In genomic region chr11:1547467-1548098, GRCh38 we compare ENCODE assay signal across 10 cellular contexts.
DNase-seq lines count a peak whose midpoint lies in the region; ATAC-seq lines count a peak whose summit lies in the region.
"Had no signal": no experiment of that assay in that cellular context is flagged by ENCODE, and none has a peak within 500 bp of the region (broad histone marks: within the 10 kb centered on the region; RNA-seq: fewer than 3 reads in every experiment).

No MANE protein-coding gene starts in this region.

- H3K9ac ChIP-seq in HUES6 (ENCODE audit: low read length), result no peak overlapping the region
- H3K9ac ChIP-seq in iPS-20b (ENCODE audit: low read depth, low read length), result no peak overlapping the region

- H3K27ac Mint-ChIP-seq in activated naive CD8-positive, alpha-beta T cell treated with anti-CD3 and anti-CD28 coated beads, Interleukin-2, amount 50 U/mL, for 24 hours, result no peak overlapping the region
- H3K27ac Mint-ChIP-seq in stimulated activated effector memory CD8-positive, alpha-beta T cell treated with anti-CD3 and anti-CD28 coated beads, Interleukin-12 subunit alpha, Interleukin-12 subunit beta, amount 100 ng/mL, for 72 hours, result peak overlapping the region; percentile 60

- H3K27ac ChIP-seq in HUES6 (ENCODE audit: low read depth, low read length) (no peak overlapping the region), iPS-20b (ENCODE audit: low read length) (no peak overlapping the region)
- H3K27ac ChIP-seq: prostate gland had no signal

- H3K9me3 ChIP-seq in HUES6 (ENCODE audit: control insufficient read depth, insufficient read depth, low read depth, low read length), result no peaks in the 10 kb centered on the region
- H3K9me3 ChIP-seq in iPS-20b (ENCODE audit: insufficient read depth, low read depth, low read length), result no peaks in the 10 kb centered on the region
- H3K9me3 ChIP-seq: prostate gland had no signal

- H3K4me3 ChIP-seq in HUES6 (ENCODE audit: low read depth, low read length) (peak overlapping the region; percentile 60), iPS-20b (ENCODE audit: low read length) (peak overlapping the region; percentile 54; the same call in 1 of the 2 replicates)

- H3K36me3 ChIP-seq in HUES6 (ENCODE audit: control insufficient read depth, insufficient read depth, low read length) (no peaks in the 10 kb centered on the region), iPS-20b (ENCODE audit: insufficient read depth, low read depth, low read length) (no peaks in the 10 kb centered on the region)
- H3K36me3 ChIP-seq: prostate gland had no signal

- H3K36me3 Mint-ChIP-seq in activated naive CD8-positive, alpha-beta T cell treated with anti-CD3 and anti-CD28 coated beads, Interleukin-2, amount 50 U/mL, for 24 hours (ENCODE audit: low read depth), result no peaks in the 10 kb centered on the region
- H3K36me3 Mint-ChIP-seq in stimulated activated effector memory CD8-positive, alpha-beta T cell treated with anti-CD3 and anti-CD28 coated beads, Interleukin-12 subunit alpha, Interleukin-12 subunit beta, amount 100 ng/mL, for 72 hours, result no peaks in the 10 kb centered on the region

- H3K9me3 Mint-ChIP-seq in activated naive CD8-positive, alpha-beta T cell treated with anti-CD3 and anti-CD28 coated beads, Interleukin-2, amount 50 U/mL, for 24 hours, result no peaks in the 10 kb centered on the region
- H3K9me3 Mint-ChIP-seq in stimulated activated effector memory CD8-positive, alpha-beta T cell treated with anti-CD3 and anti-CD28 coated beads, Interleukin-12 subunit alpha, Interleukin-12 subunit beta, amount 100 ng/mL, for 72 hours, result no peaks in the 10 kb centered on the region

- peaks cover 1% of the 10 kb centered on the region for H3K4me1 Mint-ChIP-seq in activated naive CD8-positive, alpha-beta T cell treated with anti-CD3 and anti-CD28 coated beads, Interleukin-2, amount 50 U/mL, for 24 hours
- H3K4me1 Mint-ChIP-seq in stimulated activated effector memory CD8-positive, alpha-beta T cell treated with anti-CD3 and anti-CD28 coated beads, Interleukin-12 subunit alpha, Interleukin-12 subunit beta, amount 100 ng/mL, for 72 hours, result no peaks in the 10 kb centered on the region

- ATAC-seq in activated naive CD8-positive, alpha-beta T cell treated with anti-CD3 and anti-CD28 coated beads, Interleukin-2, amount 50 U/mL, for 24 hours, result peak; percentile 34
- peak; percentile 9 for ATAC-seq in stimulated activated effector memory CD8-positive, alpha-beta T cell treated with anti-CD3 and anti-CD28 coated beads, Interleukin-12 subunit alpha, Interleukin-12 subunit beta, amount 100 ng/mL, for 72 hours
- ATAC-seq in HG02981 (IDR thresholded peaks at IDR 0.05; ENCODE audit: unreplicated experiment), result no peak

- no peak for DNase-seq in activated naive CD8-positive, alpha-beta T cell treated with anti-CD3 and anti-CD28 coated beads, Interleukin-2, amount 50 U/mL, for 24 hours
- DNase-seq in stimulated activated effector memory CD8-positive, alpha-beta T cell treated with anti-CD3 and anti-CD28 coated beads, Interleukin-12 subunit alpha, Interleukin-12 subunit beta, amount 100 ng/mL, for 72 hours (ENCODE audit: low spot score in 2 of 2), result no peak
- no peak for DNase-seq in 8988T
- DNase-seq in Ammon's horn (ENCODE audit: low spot score), result no peak
- no peak for DNase-seq in MV-4-11 (lab: John Stamatoyannopoulos, UW)
- DNase-seq: activated gamma-delta T cell treated with Interleukin-2 at 50 U/mL for 16 hours had no signal

- peaks cover 36% of the 10 kb centered on the region for H3K27me3 Mint-ChIP-seq in activated naive CD8-positive, alpha-beta T cell treated with anti-CD3 and anti-CD28 coated beads, Interleukin-2, amount 50 U/mL, for 24 hours

- H3K4me1 ChIP-seq in HUES6 (ENCODE audit: control insufficient read depth, insufficient read depth, low read length), result peaks cover 11% of the 10 kb centered on the region
- no peaks in the 10 kb centered on the region for H3K4me1 ChIP-seq in iPS-20b (ENCODE audit: insufficient read depth, low read length)

- no peak overlapping the region for H3K4me3 Mint-ChIP-seq in activated naive CD8-positive, alpha-beta T cell treated with anti-CD3 and anti-CD28 coated beads, Interleukin-2, amount 50 U/mL, for 24 hours
- peak overlapping the region; percentile 58 for H3K4me3 Mint-ChIP-seq in stimulated activated effector memory CD8-positive, alpha-beta T cell treated with anti-CD3 and anti-CD28 coated beads, Interleukin-12 subunit alpha, Interleukin-12 subunit beta, amount 100 ng/mL, for 72 hours

- peaks cover 78% of the 10 kb centered on the region for H3K27me3 ChIP-seq in HUES6 (ENCODE audit: control insufficient read depth, insufficient read depth, low read length)
- peaks cover 73% of the 10 kb centered on the region for H3K27me3 ChIP-seq in iPS-20b (ENCODE audit: insufficient read depth, low read length)
